8 cellular contexts compared by ENCODE assay signal in genomic region chr15:63599401-63600000, GRCh38. TPM values are rescaled to one million over a fixed set of nuclear protein-coding genes. Genes with fewer than 3 reads are reported as not detected.
DNase-seq lines count a peak whose midpoint lies in the region; ATAC-seq lines count a peak whose summit lies in the region.

No MANE protein-coding gene starts in this region.

- DNase-seq in DMS 273 (lab: John Stamatoyannopoulos, UW; ENCODE audit: unreplicated experiment) (peak; percentile 70), T-helper 9 cell (peak; percentile 22), cerebellar cortex (ENCODE audit: low spot score) (peak; percentile 54), left lobe of liver (ENCODE audit: low spot score) (peak; percentile 84), cortex of kidney (lab: John Stamatoyannopoulos, UW) (no peak)
- DNase-seq in stimulated activated CD4-positive, alpha-beta T cell treated with anti-CD3 and anti-CD28 coated beads, Interleukin-4, amount 100 ng/mL, for 1 hour: peak; percentile 45

- no peaks in the 10 kb centered on the region for H3K36me3 ChIP-seq in HUES6 (ENCODE audit: control insufficient read depth, insufficient read depth, low read length)

- peaks cover 30% of the 10 kb centered on the region for H3K27me3 ChIP-seq in HUES6 (ENCODE audit: control insufficient read depth, insufficient read depth, low read length)

- no peaks in the 10 kb centered on the region for H3K9me3 ChIP-seq in HUES6 (ENCODE audit: control insufficient read depth, insufficient read depth, low read depth, low read length)

- ATAC-seq in left lobe of liver (peak; percentile 75), GM19351 (IDR thresholded peaks at IDR 0.05; ENCODE audit: unreplicated experiment) (no peak)

- no peak overlapping the region for H3K27ac ChIP-seq in HUES6 (ENCODE audit: low read depth, low read length)

- peak overlapping the region; percentile 73 for H3K4me3 ChIP-seq in HUES6 (ENCODE audit: low read depth, low read length)

- H3K4me1 ChIP-seq in HUES6 (ENCODE audit: control insufficient read depth, insufficient read depth, low read length): peaks cover 27% of the 10 kb centered on the region

- H3K9ac ChIP-seq in HUES6 (ENCODE audit: low read length): peak overlapping the region; percentile 72

RNA-seq across cellular contexts. Expression of gene FBXL22, which starts 2.3 kb away (rescaled TPM):
- 0.53 TPM for total RNA-seq in left lobe of liver
